ENCODE assay signal across 9 cellular contexts in genomic region chr10:43781480-43782361, GRCh38.
A peak's percentile ranks its signal among the peaks of the same experiment; 100 is the strongest.
DNase-seq lines count a peak whose midpoint lies in the region; ATAC-seq lines count a peak whose summit lies in the region.
"Had no signal": no experiment of that assay in that cellular context is flagged by ENCODE, and none has a peak within 500 bp of the region (broad histone marks: within the 10 kb centered on the region; RNA-seq: fewer than 3 reads in every experiment).

No MANE protein-coding gene starts in this region.

- peak; percentile 74 for ATAC-seq in GM18867 (IDR thresholded peaks at IDR 0.05; ENCODE audit: unreplicated experiment)

- DNase-seq in Kasumi-1 (lab: John Stamatoyannopoulos, UW) (peak; percentile 77 to 89), amniotic epithelial cell (ENCODE audit: low read depth) (peak; percentile 44), foreskin melanocyte (no peak), NCI-H82 treated with DMSO at 0.1 percent for 48 hours (lab: John Stamatoyannopoulos, UW; ENCODE audit: unreplicated experiment) (no peak), H4 (ENCODE audit: low spot score) (no peak), globus pallidus (ENCODE audit: low spot score) (no peak)
- peak; percentile 6 for DNase-seq in stimulated activated CD4-positive, alpha-beta T cell treated with anti-CD3 and anti-CD28 coated beads, Interleukin-2, amount 100 ng/mL, for 4 hours (ENCODE audit: low read depth)
- DNase-seq: central memory CD4-positive, alpha-beta T cell had no signal

Comparison
In these comparisons a context has a peak if more than half of its experiments do, and no peak if none do; other contexts are left out.
1. DNase-seq: peak in Kasumi-1 (2 of 2), amniotic epithelial cell (single experiment) and stimulated activated CD4-positive, alpha-beta T cell treated with anti-CD3 and anti-CD28 coated beads, Interleukin-2, amount 100 ng/mL, for 4 hours (single experiment); none in foreskin melanocyte (single experiment), NCI-H82 treated with DMSO at 0.1 percent for 48 hours (single experiment), H4 (single experiment) and globus pallidus (single experiment).